Comparison of ENCODE assay signal across 8 cellular contexts in genomic region chr20:45362804-45363610, GRCh38. TPM values are rescaled to one million over a fixed set of nuclear protein-coding genes. Genes with fewer than 3 reads are reported as not detected.
DNase-seq lines count a peak whose midpoint lies in the region; ATAC-seq and TF ChIP-seq lines count a peak whose summit lies in the region.

Gene SYS1 (plus strand): TSS chr20:45363156. CDS start chr20:45363532, 376 bp downstream.

- H3K9me3 ChIP-seq in mononuclear cell (ENCODE audit: low read depth, low read length): no peaks in the 10 kb centered on the region

- ATAC-seq in GM21576 (IDR thresholded peaks at IDR 0.05; ENCODE audit: unreplicated experiment): peak; percentile 78

- TF ChIP-seq CTCF in epithelial cell of esophagus (IDR thresholded peaks at IDR 0.05; ENCODE audit: insufficient read depth, low read depth, low read length, missing control alignments): peak; percentile 84

- H3K4me3 ChIP-seq in epithelial cell of esophagus (ENCODE audit: low read length) (peak within 1 kb of the TSS; percentile 83), mononuclear cell (ENCODE audit: low read length) (peak within 1 kb of the TSS; percentile 95)

- peaks cover 74% of the 10 kb centered on the region for H3K4me1 ChIP-seq in mononuclear cell (ENCODE audit: insufficient read depth, low read length)

- peak; percentile 27; the same call in 1 of the 2 replicates for TF ChIP-seq EP300 in Ishikawa (IDR thresholded peaks at IDR 0.05; ENCODE audit: borderline replicate concordance)

- peak; percentile 83 for TF ChIP-seq RAD21 in Ishikawa (IDR thresholded peaks at IDR 0.05; ENCODE audit: low read depth)

- H3K27me3 ChIP-seq in mononuclear cell (ENCODE audit: insufficient read depth, low read length): no peaks in the 10 kb centered on the region

- DNase-seq in DMS53 (lab: John Stamatoyannopoulos, UW) (peak; percentile 99), OCI-M2 (lab: John Stamatoyannopoulos, UW; ENCODE audit: unreplicated experiment) (peak; percentile 97), activated T-cell treated with anti-CD3 and anti-CD28 coated beads for 4 hours (peak; percentile 99), epithelial cell of esophagus (ENCODE audit: low read depth) (peak; percentile 98)
- DNase-seq in stimulated activated CD8-positive, alpha-beta memory T cell treated with anti-CD3 and anti-CD28 coated beads, Interleukin-4, amount 100 ng/mL, for 1 hour (ENCODE audit: low read depth in 2 of 2, low spot score in 1 of 2): peak; percentile 95 to 97

TF ChIP-seq in Ishikawa, 13 proteins besides CTCF, POLR2A, EP300 and RAD21:
- TF ChIP-seq MAX (IDR thresholded peaks at IDR 0.05): peak; percentile 67
- TF ChIP-seq CREB1 (IDR thresholded peaks at IDR 0.05; ENCODE audit: low read depth): no peak
- peak; percentile 33; the same call in 1 of the 2 replicates for TF ChIP-seq TCF12 (IDR thresholded peaks at IDR 0.05; ENCODE audit: low read depth)
- TF ChIP-seq USF1 (IDR thresholded peaks at IDR 0.05): 0 out of 2 replicates have a peak, but pooled peaks have one; percentile 4
- peak; percentile 71 for TF ChIP-seq TAF1 (IDR thresholded peaks at IDR 0.05; ENCODE audit: low read depth)
- TF ChIP-seq NFIC (IDR thresholded peaks at IDR 0.05): no peak
- peak; percentile 49 for TF ChIP-seq YY1 (IDR thresholded peaks at IDR 0.05; ENCODE audit: low read depth)
- TF ChIP-seq EGR1 (IDR thresholded peaks at IDR 0.05): 0 out of 2 replicates have a peak, but pooled peaks have one; percentile 15
- peak; percentile 34; the same call in 1 of the 2 replicates for TF ChIP-seq CEBPB (IDR thresholded peaks at IDR 0.05)
- no peak for TF ChIP-seq FOXM1 (IDR thresholded peaks at IDR 0.05; ENCODE audit: borderline replicate concordance, low read depth)
- no peak for TF ChIP-seq REST (IDR thresholded peaks at IDR 0.05; ENCODE audit: low read depth)
- peak; percentile 5; the same call in 1 of the 2 replicates for TF ChIP-seq TEAD4 (IDR thresholded peaks at IDR 0.05)
- no peak for TF ChIP-seq ZBTB7A (IDR thresholded peaks at IDR 0.05; ENCODE audit: low read depth)

RNA-seq across cellular contexts. Expression of gene SYS1, which starts in this region (rescaled TPM):
- total RNA-seq in mononuclear cell: 63.8 TPM

Comparison
In these comparisons a context has a peak if more than half of its experiments do, and no peak if none do; other contexts are left out.
1. Peak in every context shown above with its lines: DNase-seq, ATAC-seq and H3K4me3 ChIP-seq.